ENCODE assay signal across 1 cellular context in the genomic region with DNA sequence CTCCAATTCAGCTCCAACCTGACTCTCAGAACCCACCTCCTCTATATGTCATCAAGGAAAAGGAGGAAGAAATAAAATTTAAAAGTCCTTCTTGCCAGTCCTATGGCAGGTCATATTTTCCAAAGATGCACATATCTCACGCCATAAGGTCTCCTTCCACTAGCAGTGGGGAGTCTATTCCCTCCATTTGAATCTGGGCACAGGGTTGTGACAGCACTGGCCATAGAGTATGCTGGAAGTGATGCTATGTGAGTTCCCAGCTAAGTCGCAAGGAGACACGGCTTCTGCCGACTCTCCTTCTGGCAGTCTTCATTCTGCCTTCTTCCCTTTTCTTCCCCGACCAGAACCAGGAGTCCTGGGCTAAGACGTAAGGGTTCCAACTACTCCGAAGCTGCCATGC.
TF ChIP-seq lines count a peak whose summit lies in the region.

No MANE protein-coding gene starts in this region.

TF ChIP-seq in H1, 55 proteins besides CTCF, POLR2A, EP300 and RAD21 (continued from another document):
- TF ChIP-seq HDAC2 (IDR thresholded peaks at IDR 0.05; ENCODE audit: borderline replicate concordance in 1 of 2, low read depth in 2 of 2, low read length in 2 of 2), result no peak
- no peak for TF ChIP-seq NRF1 (IDR thresholded peaks at IDR 0.05; ENCODE audit: low read depth, low read length)
